11 cellular contexts compared by ENCODE assay signal in genomic region chr9:71638627-71639026, GRCh38.
DNase-seq lines count a peak whose midpoint lies in the region; ATAC-seq, FAIRE-seq and TF ChIP-seq lines count a peak whose summit lies in the region.
"Had no signal": no experiment of that assay in that cellular context is flagged by ENCODE, and none has a peak within 500 bp of the region (broad histone marks: within the 10 kb centered on the region; RNA-seq: fewer than 3 reads in every experiment).

No MANE protein-coding gene starts in this region.

- H3K9me3 ChIP-seq in lung (ENCODE audit: control insufficient read depth in 2 of 2, insufficient read depth in 1 of 2, low read length in 1 of 2) (no peaks in the 10 kb centered on the region), suprapubic skin (no peaks in the 10 kb centered on the region)
- H3K9me3 ChIP-seq: A549 had no signal

- no peak for FAIRE-seq in frontal cortex (lab: Jason Lieb, UNC)
- FAIRE-seq: A549 had no signal

- intact Hi-C loops in activated CD4-positive, alpha-beta T cell treated with anti-CD3 and anti-CD28 coated beads, Interleukin-2, amount 10 ng/mL, durations not matched to agents 24 days and 14 days (cut with micrococcal nuclease), result no loop called here

- no peaks in the 10 kb centered on the region for H3K27me3 ChIP-seq in lung (ENCODE audit: control insufficient read depth, insufficient read depth)
- no peaks in the 10 kb centered on the region for H3K27me3 ChIP-seq in suprapubic skin

- peaks cover 2% of the 10 kb centered on the region for H3K27me3 Mint-ChIP-seq in activated CD4-positive, alpha-beta T cell treated with anti-CD3 and anti-CD28 coated beads, Interleukin-2, amount 10 ng/mL, durations not matched to agents 24 days and 14 days

- H3K36me3 ChIP-seq in lung (ENCODE audit: control insufficient read depth in 2 of 2, insufficient read depth in 2 of 2, low read length in 2 of 2) (no peaks in the 10 kb centered on the region), suprapubic skin (no peaks in the 10 kb centered on the region)

- peak overlapping the region; percentile 53 for H3K4me3 Mint-ChIP-seq in activated CD4-positive, alpha-beta T cell treated with anti-CD3 and anti-CD28 coated beads, Interleukin-2, amount 10 ng/mL, durations not matched to agents 24 days and 14 days
- H3K4me3 Mint-ChIP-seq: brain had no signal

- DNase-seq in activated CD4-positive, alpha-beta T cell treated with anti-CD3 and anti-CD28 coated beads, Interleukin-2, amount 10 ng/mL, durations not matched to agents 24 days and 14 days, result peak; percentile 76
- no peak for DNase-seq in activated CD4-positive, alpha-beta T cell treated with anti-CD3 and anti-CD28 coated beads for 4 hours
- DNase-seq in cardiac fibroblast (ENCODE audit: low read depth in 2 of 2) (peak; percentile 15 to 44), lung (ENCODE audit: low spot score) (peak; percentile 29), suprapubic skin (ENCODE audit: low spot score in 2 of 2) (no peak), frontal cortex (ENCODE audit: low spot score in 2 of 2) (no peak), kidney glomerular epithelial cell (lab: John Stamatoyannopoulos, UW) (no peak), cortex of kidney (lab: John Stamatoyannopoulos, UW) (no peak)
- DNase-seq: activated CD4-positive, CD25-positive, alpha-beta regulatory T cell had no signal

- H3K4me1 ChIP-seq in lung (ENCODE audit: control insufficient read depth in 2 of 2, insufficient read depth in 2 of 2, low read length in 2 of 2) (peaks cover 0 to 2% of the 10 kb centered on the region in 2 donors), suprapubic skin (no peaks in the 10 kb centered on the region)

- TF ChIP-seq CTCF in cardiac fibroblast (IDR thresholded peaks at IDR 0.05; ENCODE audit: low read depth, low read length) (no peak), lung (IDR thresholded peaks at IDR 0.05; ENCODE audit: control extremely low read depth, extremely low read depth) (no peak), suprapubic skin (IDR thresholded peaks at IDR 0.05) (no peak)

- H3K9me3 Mint-ChIP-seq in activated CD4-positive, alpha-beta T cell treated with anti-CD3 and anti-CD28 coated beads, Interleukin-2, amount 10 ng/mL, durations not matched to agents 24 days and 14 days, result peaks cover 3% of the 10 kb centered on the region
- H3K9me3 Mint-ChIP-seq: brain had no signal

- peaks cover 24% of the 10 kb centered on the region for H3K4me1 Mint-ChIP-seq in activated CD4-positive, alpha-beta T cell treated with anti-CD3 and anti-CD28 coated beads, Interleukin-2, amount 10 ng/mL, durations not matched to agents 24 days and 14 days

- TF ChIP-seq POLR2A in suprapubic skin (IDR thresholded peaks at IDR 0.05), result no peak

- no peaks in the 10 kb centered on the region for H3K36me3 Mint-ChIP-seq in activated CD4-positive, alpha-beta T cell treated with anti-CD3 and anti-CD28 coated beads, Interleukin-2, amount 10 ng/mL, durations not matched to agents 24 days and 14 days (ENCODE audit: low read depth)
- H3K36me3 Mint-ChIP-seq: brain had no signal

- peak overlapping the region; percentile 72 for H3K27ac Mint-ChIP-seq in activated CD4-positive, alpha-beta T cell treated with anti-CD3 and anti-CD28 coated beads, Interleukin-2, amount 10 ng/mL, durations not matched to agents 24 days and 14 days
- H3K27ac Mint-ChIP-seq: brain had no signal

- no peak overlapping the region for H3K4me3 ChIP-seq in cardiac fibroblast (replicated peaks in 1 of 2; ENCODE audit: low read depth in 2 of 2, low read length in 2 of 2)
- no peak overlapping the region for H3K4me3 ChIP-seq in lung
- H3K4me3 ChIP-seq in suprapubic skin, result no peak overlapping the region
- H3K4me3 ChIP-seq: A549 had no signal

- WGBS in lung, 2 donors, result 12 to 23% methylated on average over 7 of the region's 7 CpGs
- 48% methylated on average over 7 of the region's 7 CpGs for WGBS in suprapubic skin

- TF ChIP-seq EP300 in suprapubic skin (IDR thresholded peaks at IDR 0.05), result no peak

- ATAC-seq in lung (ENCODE audit: insufficient read depth, low FRiP score), result peak; percentile 75
- ATAC-seq: A549 had no signal

- H3K27ac ChIP-seq in lung (ENCODE audit: low read depth in 1 of 2, low read length in 1 of 2) (peak overlapping the region in 1 of 2 donors; percentile 70), suprapubic skin (peak overlapping the region; percentile 50)
- H3K27ac ChIP-seq: A549 had no signal

Comparison
In these comparisons a context has a peak if more than half of its experiments do, and no peak if none do; other contexts are left out.
1. DNase-seq: peak in activated CD4-positive, alpha-beta T cell treated with anti-CD3 and anti-CD28 coated beads, Interleukin-2, amount 10 ng/mL, durations not matched to agents 24 days and 14 days (single experiment), cardiac fibroblast (2 of 2) and lung (single experiment); none in activated CD4-positive, alpha-beta T cell treated with anti-CD3 and anti-CD28 coated beads for 4 hours (0 of 2), suprapubic skin (0 of 2), frontal cortex (0 of 2), kidney glomerular epithelial cell (single experiment) and cortex of kidney (single experiment).